Comparison of ENCODE assay signal across 12 cellular contexts in genomic region chr7:25009271-25009670, GRCh38. TPM values are rescaled to one million over a fixed set of nuclear protein-coding genes. Genes with fewer than 3 reads are reported as not detected.
DNase-seq lines count a peak whose midpoint lies in the region; ATAC-seq and TF ChIP-seq lines count a peak whose summit lies in the region.
"Had no signal": no experiment of that assay in that cellular context is flagged by ENCODE, and none has a peak within 500 bp of the region (broad histone marks: within the 10 kb centered on the region; RNA-seq: fewer than 3 reads in every experiment).

No MANE protein-coding gene starts in this region.

- H3K27ac ChIP-seq in mesenchymal stem cell (ENCODE audit: low read length, poor library complexity, severe bottlenecking) (no peak overlapping the region), body of pancreas (no peak overlapping the region), thyroid gland (no peak overlapping the region), caudate nucleus (ENCODE audit: low read depth, low read length) (no peak overlapping the region)
- H3K27ac ChIP-seq: SJSA1 had no signal

- no peak overlapping the region for H3K4ac ChIP-seq in mesenchymal stem cell (ENCODE audit: low read depth in 1 of 2, low read length in 2 of 2)

- intact Hi-C loops in body of pancreas (cut with DNase I) (no loop called here), thyroid gland (cut with DNase I) (no loop called here)

- H3K36me3 ChIP-seq in BJ (ENCODE audit: control insufficient read depth, insufficient read depth, low read length) = no peaks in the 10 kb centered on the region
- H3K36me3 ChIP-seq in mesenchymal stem cell (ENCODE audit: control insufficient read depth in 1 of 2, insufficient read depth in 2 of 2, low read depth in 1 of 2, low read length in 2 of 2) = no peaks in the 10 kb centered on the region
- H3K36me3 ChIP-seq in body of pancreas (replicated peaks in 1 of 2; ENCODE audit: insufficient read depth in 1 of 2, low read depth in 2 of 2) = no peaks in the 10 kb centered on the region
- no peaks in the 10 kb centered on the region for H3K36me3 ChIP-seq in thyroid gland
- H3K36me3 ChIP-seq: SJSA1 had no signal

- no peak overlapping the region for H4K91ac ChIP-seq in mesenchymal stem cell (ENCODE audit: low read length)

- no peaks in the 10 kb centered on the region for H3K9me3 ChIP-seq in mesenchymal stem cell (ENCODE audit: control insufficient read depth, low read length)
- H3K9me3 ChIP-seq in body of pancreas = no peaks in the 10 kb centered on the region
- H3K9me3 ChIP-seq in thyroid gland = no peaks in the 10 kb centered on the region

- no peak overlapping the region for H4K8ac ChIP-seq in mesenchymal stem cell (ENCODE audit: low read length)

- H2AK5ac ChIP-seq in mesenchymal stem cell (ENCODE audit: low read length, severe bottlenecking) = no peak overlapping the region

- no peak overlapping the region for H2BK120ac ChIP-seq in mesenchymal stem cell (ENCODE audit: low read depth, low read length)

- H2BK15ac ChIP-seq in mesenchymal stem cell (ENCODE audit: low read depth, poor library complexity, severe bottlenecking) = no peak overlapping the region

- DNase-seq in BJ (ENCODE audit: low read depth) = peak; percentile 86
- peak; percentile 82 for DNase-seq in M059J (ENCODE audit: low read depth)
- DNase-seq in cardiac fibroblast (ENCODE audit: low read depth in 2 of 2) = peak; percentile 91 to 96
- DNase-seq in mesenchymal stem cell = peak; percentile 74
- DNase-seq in body of pancreas = no peak
- DNase-seq in NCI-H2227 (lab: John Stamatoyannopoulos, UW; ENCODE audit: unreplicated experiment) = no peak
- DNase-seq in thyroid gland = no peak
- no peak for DNase-seq in caudate nucleus (lab: John Stamatoyannopoulos, UW)
- DNase-seq: NCI-H146, NCI-H82 had no signal

- no peak overlapping the region for H3K18ac ChIP-seq in mesenchymal stem cell (ENCODE audit: low read depth in 1 of 2, low read length in 2 of 2)

- no peak for TF ChIP-seq CTCF in BJ (IDR thresholded peaks at IDR 0.05; ENCODE audit: insufficient read depth, low read depth, low read length)
- no peak for TF ChIP-seq CTCF in cardiac fibroblast (IDR thresholded peaks at IDR 0.05; ENCODE audit: low read depth, low read length)
- TF ChIP-seq CTCF in body of pancreas (IDR thresholded peaks at IDR 0.05) = no peak
- TF ChIP-seq CTCF in thyroid gland (IDR thresholded peaks at IDR 0.05) = no peak

- 83% methylated on average over 4 of the region's 5 CpGs for WGBS in mesenchymal stem cell
- WGBS in body of pancreas, 2 donors = 68 to 76% methylated on average over 5 of the region's 5 CpGs
- WGBS in thyroid gland, 2 donors = 60 to 83% methylated on average over 5 of the region's 5 CpGs

- no peak overlapping the region for H3K4me2 ChIP-seq in mesenchymal stem cell (ENCODE audit: low read length, poor library complexity, severe bottlenecking)

- no peak overlapping the region for H2AFZ ChIP-seq in mesenchymal stem cell (ENCODE audit: low read depth, low read length)

- no peak for ATAC-seq in body of pancreas
- ATAC-seq: WTC11 had no signal

- H3K79me1 ChIP-seq in mesenchymal stem cell (replicated peaks; ENCODE audit: low read length, poor library complexity, severe bottlenecking) = no peaks in the 10 kb centered on the region

- TF ChIP-seq POLR2A in body of pancreas (IDR thresholded peaks at IDR 0.05) (no peak), thyroid gland (IDR thresholded peaks at IDR 0.05) (no peak)

- peak overlapping the region; percentile 77 for H3K9ac ChIP-seq in mesenchymal stem cell (ENCODE audit: low read length)

- H3K4me1 ChIP-seq in mesenchymal stem cell (ENCODE audit: control insufficient read depth, insufficient read depth, low read depth, low read length) (no peaks in the 10 kb centered on the region), body of pancreas (no peaks in the 10 kb centered on the region), thyroid gland (no peaks in the 10 kb centered on the region)

- no peak overlapping the region for H3K4me3 ChIP-seq in BJ (ENCODE audit: low read depth, low read length)
- no peak overlapping the region for H3K4me3 ChIP-seq in cardiac fibroblast (replicated peaks in 1 of 2; ENCODE audit: low read depth in 2 of 2, low read length in 2 of 2)
- H3K4me3 ChIP-seq in mesenchymal stem cell (ENCODE audit: insufficient read depth in 1 of 2, low read depth in 1 of 2, low read length in 2 of 2) = no peak overlapping the region
- H3K4me3 ChIP-seq in body of pancreas = no peak overlapping the region
- H3K4me3 ChIP-seq in thyroid gland (replicated peaks in 1 of 3) = no peak overlapping the region
- H3K4me3 ChIP-seq: SJSA1 had no signal

- H2BK5ac ChIP-seq in mesenchymal stem cell (ENCODE audit: low read depth, low read length, poor library complexity, severe bottlenecking) = no peak overlapping the region

- H3K27me3 ChIP-seq in BJ (ENCODE audit: control insufficient read depth, insufficient read depth, low read length) (no peaks in the 10 kb centered on the region), mesenchymal stem cell (ENCODE audit: control insufficient read depth in 1 of 2, insufficient read depth in 1 of 2, low read length in 2 of 2) (no peaks in the 10 kb centered on the region), body of pancreas (no peaks in the 10 kb centered on the region), thyroid gland (no peaks in the 10 kb centered on the region)
- H3K27me3 ChIP-seq: SJSA1 had no signal

- CTCF ChIA-PET in BJ (lab: Yijun Ruan, JAX) = no interaction called here

- no peak overlapping the region for H3K23ac ChIP-seq in mesenchymal stem cell (ENCODE audit: low read length in 2 of 2)

- POLR2A ChIA-PET in BJ (lab: Charles Lee) = no interaction called here

- H2BK12ac ChIP-seq in mesenchymal stem cell (ENCODE audit: low read length in 2 of 2) = no peak overlapping the region

- no peak overlapping the region for H3K14ac ChIP-seq in mesenchymal stem cell (ENCODE audit: low read length in 2 of 2)

RNA-seq across cellular contexts. Expression of gene OSBPL3, which starts 29.3 kb away (rescaled TPM):
- 26.5 and 27.1 TPM in 2 replicates for polyA plus RNA-seq in BJ (2011; rRNA removed)
- polyA minus RNA-seq in BJ (2011; rRNA and poly(A)+ RNA removed) = 22.8 and 23.2 TPM in 2 replicates
- 7.7 and 15.4 TPM in 2 replicates for total RNA-seq in M059J (2014; rRNA removed; shearing (Covaris generic))
- polyA plus RNA-seq in mesenchymal stem cell (2013, experiment 1 of 2) = 7.8 TPM
- polyA plus RNA-seq in mesenchymal stem cell (2013, experiment 2 of 2) = 7.5 TPM
- total RNA-seq in body of pancreas (1 to 10 TPM; 3.1 to 8.2 TPM), thyroid gland (10 to 100 TPM; 22.1 to 41.7 (median 34.3) TPM)

Comparison
In these comparisons a context has a peak if more than half of its experiments do, and no peak if none do; other contexts are left out.
1. DNase-seq: peak in BJ (single experiment), M059J (single experiment), cardiac fibroblast (2 of 2) and mesenchymal stem cell (single experiment); none in body of pancreas (0 of 4), NCI-H2227 (single experiment), thyroid gland (0 of 2) and caudate nucleus (0 of 61).